ENCODE assay signal across 8 cellular contexts in genomic region chr12:93379432-93380308, GRCh38. TPM values are rescaled to one million over a fixed set of nuclear protein-coding genes. Genes with fewer than 3 reads are reported as not detected.
DNase-seq lines count a peak whose midpoint lies in the region; ATAC-seq and TF ChIP-seq lines count a peak whose summit lies in the region.

No MANE protein-coding gene starts in this region.

- H3K36me3 Mint-ChIP-seq in stimulated activated naive CD8-positive, alpha-beta T cell treated with anti-CD3 and anti-CD28 coated beads, Interleukin-15, Interleukin-2, amounts not matched to agents 100 ng/mL and 50 ng/mL, for 24 hours (ENCODE audit: low read depth) = peaks cover 27% of the 10 kb centered on the region
- peaks cover 21% of the 10 kb centered on the region for H3K36me3 Mint-ChIP-seq in activated CD8-positive, alpha-beta T cell treated with anti-CD3 and anti-CD28 coated beads, Interleukin-2, amount 10 ng/mL, durations not matched to agents 7 days and 5 days (ENCODE audit: low read depth)

- peaks cover 35% of the 10 kb centered on the region for H3K4me1 ChIP-seq in smooth muscle cell (ENCODE audit: low read depth)

- peak overlapping the region; percentile 96 for H3K27ac ChIP-seq in smooth muscle cell (ENCODE audit: low read depth)

- peaks cover 50% of the 10 kb centered on the region for H3K4me1 Mint-ChIP-seq in stimulated activated naive CD8-positive, alpha-beta T cell treated with anti-CD3 and anti-CD28 coated beads, Interleukin-15, Interleukin-2, amounts not matched to agents 100 ng/mL and 50 ng/mL, for 24 hours (ENCODE audit: low read depth)
- H3K4me1 Mint-ChIP-seq in activated CD8-positive, alpha-beta T cell treated with anti-CD3 and anti-CD28 coated beads, Interleukin-2, amount 10 ng/mL, durations not matched to agents 7 days and 5 days (ENCODE audit: low read depth) = peaks cover 42% of the 10 kb centered on the region

- no peak overlapping the region for H2AFZ ChIP-seq in smooth muscle cell (ENCODE audit: low read depth)

- H3K4me3 Mint-ChIP-seq in stimulated activated naive CD8-positive, alpha-beta T cell treated with anti-CD3 and anti-CD28 coated beads, Interleukin-15, Interleukin-2, amounts not matched to agents 100 ng/mL and 50 ng/mL, for 24 hours = peak overlapping the region; percentile 87
- peak overlapping the region; percentile 99 for H3K4me3 Mint-ChIP-seq in activated CD8-positive, alpha-beta T cell treated with anti-CD3 and anti-CD28 coated beads, Interleukin-2, amount 10 ng/mL, durations not matched to agents 7 days and 5 days

- H3F3A ChIP-seq in smooth muscle cell (ENCODE audit: low read depth) = peaks cover 11% of the 10 kb centered on the region

- 1% methylated on average over 7 of the region's 7 CpGs for whole genome bisulfite sequencing in smooth muscle cell (ENCODE audit: low lambda C conversion rate)

- H3K27me3 ChIP-seq in smooth muscle cell (ENCODE audit: low read depth) = no peaks in the 10 kb centered on the region

- no peak for TF ChIP-seq CTCF in smooth muscle cell (IDR thresholded peaks at IDR 0.05; ENCODE audit: borderline replicate concordance, insufficient read depth, poor library complexity, severe bottlenecking)

- ATAC-seq in stimulated activated naive CD8-positive, alpha-beta T cell treated with anti-CD3 and anti-CD28 coated beads, Interleukin-15, Interleukin-2, amounts not matched to agents 100 U/mL and 50 U/mL, for 24 hours = no peak
- ATAC-seq in activated CD8-positive, alpha-beta T cell treated with anti-CD3 and anti-CD28 coated beads, Interleukin-2, amount 10 ng/mL, durations not matched to agents 7 days and 5 days = no peak
- ATAC-seq in GM21737 (IDR thresholded peaks at IDR 0.05; ENCODE audit: unreplicated experiment) = no peak

- peaks cover 70% of the 10 kb centered on the region for H3K79me2 ChIP-seq in smooth muscle cell (ENCODE audit: low read depth)

- no peak for DNase-seq in stimulated activated naive CD8-positive, alpha-beta T cell treated with anti-CD3 and anti-CD28 coated beads, Interleukin-15, Interleukin-2, amounts not matched to agents 100 U/mL and 50 U/mL, for 24 hours
- DNase-seq in activated CD8-positive, alpha-beta T cell treated with anti-CD3 and anti-CD28 coated beads, Interleukin-2, amount 10 ng/mL, durations not matched to agents 7 days and 5 days = no peak
- DNase-seq in smooth muscle cell (lab: John Stamatoyannopoulos, UW; ENCODE audit: unreplicated experiment) (no peak), COLO829 (ENCODE audit: low spot score) (no peak)
- no peak for DNase-seq in NK-92 treated with Interleukin-12 subunit alpha and Interleukin-12 subunit beta, amount 100 ng/mL, for 24 hours (lab: John Stamatoyannopoulos, UW)

- peak overlapping the region; percentile 96 for H3K9ac ChIP-seq in smooth muscle cell (ENCODE audit: low read depth)

- H3K9me3 ChIP-seq in smooth muscle cell (replicated peaks; ENCODE audit: low read depth) = no peaks in the 10 kb centered on the region

- no peaks in the 10 kb centered on the region for H3K36me3 ChIP-seq in smooth muscle cell (ENCODE audit: low read depth)

- peak overlapping the region; percentile 82 for H3K4me3 ChIP-seq in iPS-11a (ENCODE audit: low read depth, low read length)
- peak overlapping the region; percentile 93 for H3K4me3 ChIP-seq in smooth muscle cell

- H4K20me1 ChIP-seq in smooth muscle cell (ENCODE audit: low read depth) = peaks cover 62% of the 10 kb centered on the region

- POLR2A ChIA-PET in activated CD8-positive, alpha-beta T cell treated with anti-CD3 and anti-CD28 coated beads, Interleukin-2, amount 10 ng/mL, durations not matched to agents 7 days and 5 days (lab: Charles Lee) = interaction anchor here (0.6 to 2.0 kb wide), 5 partner anchors 16 to 1866 kb away, joined by 4 to 6 read pairs (median 4); no protein-coding TSS in a partner anchor

- CTCF ChIA-PET in activated CD8-positive, alpha-beta T cell treated with anti-CD3 and anti-CD28 coated beads, Interleukin-2, amount 10 ng/mL, durations not matched to agents 7 days and 5 days (lab: Charles Lee) = interaction anchor here (0.7 to 5.3 kb wide), 25 partner anchors 15 to 594 kb away, joined by 3 to 54 read pairs (median 4); no protein-coding TSS in a partner anchor

- no peaks in the 10 kb centered on the region for H3K9me3 Mint-ChIP-seq in stimulated activated naive CD8-positive, alpha-beta T cell treated with anti-CD3 and anti-CD28 coated beads, Interleukin-15, Interleukin-2, amounts not matched to agents 100 ng/mL and 50 ng/mL, for 24 hours
- no peaks in the 10 kb centered on the region for H3K9me3 Mint-ChIP-seq in activated CD8-positive, alpha-beta T cell treated with anti-CD3 and anti-CD28 coated beads, Interleukin-2, amount 10 ng/mL, durations not matched to agents 7 days and 5 days (ENCODE audit: insufficient read depth)

- H3K27ac Mint-ChIP-seq in stimulated activated naive CD8-positive, alpha-beta T cell treated with anti-CD3 and anti-CD28 coated beads, Interleukin-15, Interleukin-2, amounts not matched to agents 100 ng/mL and 50 ng/mL, for 24 hours = peak overlapping the region; percentile 97
- peak overlapping the region; percentile 99 for H3K27ac Mint-ChIP-seq in activated CD8-positive, alpha-beta T cell treated with anti-CD3 and anti-CD28 coated beads, Interleukin-2, amount 10 ng/mL, durations not matched to agents 7 days and 5 days

- H3K27me3 Mint-ChIP-seq in stimulated activated naive CD8-positive, alpha-beta T cell treated with anti-CD3 and anti-CD28 coated beads, Interleukin-15, Interleukin-2, amounts not matched to agents 100 ng/mL and 50 ng/mL, for 24 hours = no peaks in the 10 kb centered on the region
- no peaks in the 10 kb centered on the region for H3K27me3 Mint-ChIP-seq in activated CD8-positive, alpha-beta T cell treated with anti-CD3 and anti-CD28 coated beads, Interleukin-2, amount 10 ng/mL, durations not matched to agents 7 days and 5 days (ENCODE audit: low read depth)

- peak overlapping the region; percentile 94 for H3K4me2 ChIP-seq in smooth muscle cell

RNA-seq across cellular contexts. Expression of gene NUDT4, which starts 1.9 kb away (rescaled TPM):
- total RNA-seq in activated CD8-positive, alpha-beta T cell treated with anti-CD3 and anti-CD28 coated beads, Interleukin-2, amount 10 ng/mL, durations not matched to agents 7 days and 5 days = 10 to 100 TPM; 56.3 to 61.0 TPM
- 83.2 and 91.2 TPM in 2 replicates for total RNA-seq in smooth muscle cell
- 49.4 and 53.9 TPM in 2 replicates for polyA plus RNA-seq in smooth muscle cell
